In genomic region chr5:151463137-151464029, GRCh38 we compare ENCODE assay signal across 2 cellular contexts.
TF ChIP-seq lines count a peak whose summit lies in the region.

No MANE protein-coding gene starts in this region.

TF ChIP-seq in HEK293, 187 proteins besides CTCF, POLR2A, EP300 and RAD21 (continued from another document):
- TF ChIP-seq ZNF610 (tag by site-specific recombination; IDR thresholded peaks at IDR 0.05; ENCODE audit: borderline replicate concordance) (no peak), SCRT2 (tag by site-specific recombination; IDR thresholded peaks at IDR 0.05) (0 out of 2 replicates have a peak, but pooled peaks have one; percentile 48), ZNF843 (tag by site-specific recombination; IDR thresholded peaks at IDR 0.05) (no peak)

TF ChIP-seq in HepG2, 621 proteins besides CTCF, POLR2A, EP300 and RAD21:
- TF ChIP-seq ZBED4 (CRISPR knock-in tag; IDR thresholded peaks at IDR 0.05; ENCODE audit: borderline replicate concordance) (no peak), SMC3 (IDR thresholded peaks at IDR 0.05; ENCODE audit: low read length) (peak; percentile 84), ZSCAN22 (CRISPR knock-in tag; IDR thresholded peaks at IDR 0.05) (no peak), STAG1 (CRISPR knock-in tag; IDR thresholded peaks at IDR 0.05) (peak; percentile 54), ZNF234 (CRISPR knock-in tag; conservative IDR thresholded peaks at IDR 0.05) (no peak), POGZ (CRISPR knock-in tag; IDR thresholded peaks at IDR 0.05) (no peak), ATF1 (CRISPR knock-in tag; IDR thresholded peaks at IDR 0.05) (no peak), ZNF484 (CRISPR knock-in tag; IDR thresholded peaks at IDR 0.05; ENCODE audit: borderline replicate concordance, low read depth) (no peak), RXRB (CRISPR knock-in tag; IDR thresholded peaks at IDR 0.05; ENCODE audit: borderline replicate concordance) (no peak)
